10 cellular contexts compared by ENCODE assay signal in genomic region chr13:77507931-77508776, GRCh38. TPM values are rescaled to one million over a fixed set of nuclear protein-coding genes. Genes with fewer than 3 reads are reported as not detected.
DNase-seq lines count a peak whose midpoint lies in the region; ATAC-seq, FAIRE-seq and TF ChIP-seq lines count a peak whose summit lies in the region.
"Had no signal": no experiment of that assay in that cellular context is flagged by ENCODE, and none has a peak within 500 bp of the region (broad histone marks: within the 10 kb centered on the region; RNA-seq: fewer than 3 reads in every experiment).

No MANE protein-coding gene starts in this region.

- H3K4me3 ChIP-seq in AG09309 (ENCODE audit: control insufficient read depth, low read depth, low read length) (no peak overlapping the region), SJCRH30 (no peak overlapping the region)

- DNase-seq in AG09309 (ENCODE audit: low read depth) (peak; percentile 10), SJCRH30 (peak; percentile 45 to 64), iris pigment epithelial cell (ENCODE audit: low read depth) (peak; percentile 94), medulla oblongata (ENCODE audit: extremely low spot score) (no peak), NAMALWA (ENCODE audit: low spot score) (no peak), NCI-H146 treated with DMSO at 0.1 percent for 48 hours (lab: John Stamatoyannopoulos, UW; ENCODE audit: unreplicated experiment) (no peak), GM19239 (ENCODE audit: insufficient read length, low spot score) (no peak)
- DNase-seq: activated CD8-positive, alpha-beta memory T cell treated with anti-CD3 and anti-CD28 coated beads, Interleukin-2, amount 50 U/mL, for 48 hours; small intestine had no signal

- no peaks in the 10 kb centered on the region for H3K9me3 ChIP-seq in SJCRH30 (replicated peaks)

- H3K4me1 ChIP-seq in SJCRH30 = peaks cover 13% of the 10 kb centered on the region

- no peak overlapping the region for H3K27ac ChIP-seq in SJCRH30

- no peaks in the 10 kb centered on the region for H3K27me3 ChIP-seq in SJCRH30

- no peaks in the 10 kb centered on the region for H3K36me3 ChIP-seq in SJCRH30

- no peak for FAIRE-seq in GM19239 (lab: Jason Lieb, UNC)
- FAIRE-seq: small intestine had no signal

- TF ChIP-seq CTCF in AG09309 (IDR thresholded peaks at IDR 0.05; ENCODE audit: control insufficient read depth, insufficient read depth, low read depth, low read length, missing control alignments) = no peak

- peak; percentile 63 for ATAC-seq in HG02981 (IDR thresholded peaks at IDR 0.05; ENCODE audit: unreplicated experiment)

RNA-seq across cellular contexts. Expression of gene SCEL, which starts 27.4 kb away (rescaled TPM):
- not detected in 2 replicates for total RNA-seq in SJCRH30 (2014; rRNA removed; shearing (Covaris generic))

Comparison
In these comparisons a context has a peak if more than half of its experiments do, and no peak if none do; other contexts are left out.
1. DNase-seq: peak in AG09309 (single experiment), SJCRH30 (2 of 2) and iris pigment epithelial cell (single experiment); none in medulla oblongata (single experiment), NAMALWA (single experiment), NCI-H146 treated with DMSO at 0.1 percent for 48 hours (single experiment) and GM19239 (single experiment).